In genomic region chr7:475951-476441, GRCh38 we compare ENCODE assay signal across 18 cellular contexts. TPM values are rescaled to one million over a fixed set of nuclear protein-coding genes. Genes with fewer than 3 reads are reported as not detected.
DNase-seq lines count a peak whose midpoint lies in the region; ATAC-seq, FAIRE-seq and TF ChIP-seq lines count a peak whose summit lies in the region.
"Had no signal": no experiment of that assay in that cellular context is flagged by ENCODE, and none has a peak within 500 bp of the region (broad histone marks: within the 10 kb centered on the region; RNA-seq: fewer than 3 reads in every experiment).

No MANE protein-coding gene starts in this region.

- intact Hi-C loops in heart left ventricle (cut with DNase I) = no loop called here
- intact Hi-C loops in heart right ventricle (cut with DNase I) = no loop called here
- intact Hi-C loops in posterior cingulate gyrus (cut with DNase I) = no loop called here
- intact Hi-C loops in upper lobe of right lung (cut with DNase I) = no loop called here

- no peak for TF ChIP-seq CTCF in heart left ventricle (IDR thresholded peaks at IDR 0.05)
- no peak for TF ChIP-seq CTCF in heart right ventricle (IDR thresholded peaks at IDR 0.05)
- TF ChIP-seq CTCF in upper lobe of right lung (IDR thresholded peaks at IDR 0.05) = no peak

- peaks cover 0 to 12% (median 0%) of the 10 kb centered on the region in 9 donors for H3K27me3 ChIP-seq in heart left ventricle
- H3K27me3 ChIP-seq in heart right ventricle = peaks cover 0 to 15% (median 12%) of the 10 kb centered on the region in 7 donors
- peaks cover 6% of the 10 kb centered on the region for H3K27me3 ChIP-seq in upper lobe of right lung

- H3K4me3 ChIP-seq in heart left ventricle (no peak overlapping the region), heart right ventricle (no peak overlapping the region), upper lobe of right lung (no peak overlapping the region)
- H3K4me3 ChIP-seq: K562 had no signal

- DNase-seq in heart left ventricle (peak in 3 of 5 donors; percentile 15 to 41 (median 17)), heart right ventricle (no peak), iPS-NIHi11 (ENCODE audit: low spot score) (peak; percentile 6), posterior cingulate gyrus (peak in 6 of 10 donors; percentile 5 to 76 (median 22)), upper lobe of right lung (peak; percentile 46), NCI-H187 (lab: John Stamatoyannopoulos, UW) (no peak), GM12891 (ENCODE audit: insufficient read length, low spot score) (no peak)
- DNase-seq in stimulated activated CD4-positive, alpha-beta T cell treated with anti-CD3 and anti-CD28 coated beads, Interleukin-12 subunit alpha, Interleukin-12 subunit beta, amount 100 ng/mL, for 4 hours = no peak
- DNase-seq: CD4-positive, alpha-beta T cell; DMS79 treated with DMSO at 0.1 percent for 48 hours; HCEC 1CT; NCI-H1092 treated with DMSO at 0.1 percent for 48 hours; NCI-H1694 treated with DMSO at 0.1 percent for 48 hours; NCI-H69 had no signal

- ATAC-seq in heart left ventricle (no peak), heart right ventricle (no peak), upper lobe of right lung (no peak)
- ATAC-seq: K562 had no signal

- H3K36me3 ChIP-seq in heart left ventricle (no peaks in the 10 kb centered on the region), heart right ventricle (no peaks in the 10 kb centered on the region), upper lobe of right lung (no peaks in the 10 kb centered on the region)

- H3K27ac ChIP-seq in heart left ventricle = no peak overlapping the region
- no peak overlapping the region for H3K27ac ChIP-seq in heart right ventricle
- no peak overlapping the region for H3K27ac ChIP-seq in upper lobe of right lung

- WGBS in heart left ventricle, 4 donors = 84 to 95% (median 94%) methylated on average over 12 to 15 of the region's 15 CpGs
- 95 to 96% methylated on average over 14 to 15 of the region's 15 CpGs for WGBS in heart right ventricle, 2 donors

- H3K9me3 ChIP-seq in heart left ventricle (peaks cover 0 to 10% (median 5%) of the 10 kb centered on the region in 12 donors), heart right ventricle (peaks cover 0 to 17% (median 3%) of the 10 kb centered on the region in 11 donors), upper lobe of right lung (no peaks in the 10 kb centered on the region)

- TF ChIP-seq POLR2A in heart left ventricle (IDR thresholded peaks at IDR 0.05) (no peak), GM12891 (IDR thresholded peaks at IDR 0.05; ENCODE audit: low read depth, low read length) (no peak)

- H3K4me1 ChIP-seq in heart left ventricle = peaks cover 0 to 18% (median 12%) of the 10 kb centered on the region in 12 donors
- peaks cover 6 to 22% (median 11%) of the 10 kb centered on the region in 9 donors for H3K4me1 ChIP-seq in heart right ventricle
- peaks cover 13% of the 10 kb centered on the region for H3K4me1 ChIP-seq in upper lobe of right lung

- FAIRE-seq in GM12891 (lab: Jason Lieb, UNC) = no peak
- FAIRE-seq: G401.6, GM12892, GM19239, K562 had no signal

TF ChIP-seq in GM12891, 5 proteins besides CTCF, POLR2A, EP300 and RAD21:
- TF ChIP-seq SPI1 (IDR thresholded peaks at IDR 0.05; ENCODE audit: low read depth, low read length) (no peak), POU2F2 (IDR thresholded peaks at IDR 0.05; ENCODE audit: low read depth, low read length) (no peak), TAF1 (IDR thresholded peaks at IDR 0.05; ENCODE audit: low read depth, low read length) (no peak), PAX5 (IDR thresholded peaks at IDR 0.05; ENCODE audit: insufficient read depth, low read length, severe bottlenecking) (no peak), POLR2AphosphoS5 (IDR thresholded peaks at IDR 0.05; ENCODE audit: low read depth, low read length) (no peak)

RNA-seq across cellular contexts. Expression of gene PDGFA, which starts 43.6 kb away (rescaled TPM):
- total RNA-seq in heart left ventricle (10 to 100 TPM; 19.4 to 50.9 (median 23.3) TPM), heart right ventricle (10 to 100 TPM; 16.7 to 38.5 (median 27.9) TPM), upper lobe of right lung (57.1 TPM)
- polyA plus RNA-seq in heart left ventricle (10 to 100 TPM; 11.8 to 17.9 TPM), heart right ventricle (10 to 100 TPM; 14.3 to 18.3 TPM)
- 2.3 TPM for polyA plus RNA-seq in GM12891 (2012; ENCODE audit: low read depth, missing spikeins)

Comparison
In these comparisons a context has a peak if more than half of its experiments do, and no peak if none do; other contexts are left out.
1. DNase-seq: peak in heart left ventricle (3 of 5), iPS-NIHi11 (single experiment), posterior cingulate gyrus (6 of 10) and upper lobe of right lung (single experiment); none in heart right ventricle (0 of 2), NCI-H187 (0 of 2), GM12891 (single experiment) and stimulated activated CD4-positive, alpha-beta T cell treated with anti-CD3 and anti-CD28 coated beads, Interleukin-12 subunit alpha, Interleukin-12 subunit beta, amount 100 ng/mL, for 4 hours (single experiment).